Comparison of ENCODE assay signal across 13 cellular contexts in the genomic region with DNA sequence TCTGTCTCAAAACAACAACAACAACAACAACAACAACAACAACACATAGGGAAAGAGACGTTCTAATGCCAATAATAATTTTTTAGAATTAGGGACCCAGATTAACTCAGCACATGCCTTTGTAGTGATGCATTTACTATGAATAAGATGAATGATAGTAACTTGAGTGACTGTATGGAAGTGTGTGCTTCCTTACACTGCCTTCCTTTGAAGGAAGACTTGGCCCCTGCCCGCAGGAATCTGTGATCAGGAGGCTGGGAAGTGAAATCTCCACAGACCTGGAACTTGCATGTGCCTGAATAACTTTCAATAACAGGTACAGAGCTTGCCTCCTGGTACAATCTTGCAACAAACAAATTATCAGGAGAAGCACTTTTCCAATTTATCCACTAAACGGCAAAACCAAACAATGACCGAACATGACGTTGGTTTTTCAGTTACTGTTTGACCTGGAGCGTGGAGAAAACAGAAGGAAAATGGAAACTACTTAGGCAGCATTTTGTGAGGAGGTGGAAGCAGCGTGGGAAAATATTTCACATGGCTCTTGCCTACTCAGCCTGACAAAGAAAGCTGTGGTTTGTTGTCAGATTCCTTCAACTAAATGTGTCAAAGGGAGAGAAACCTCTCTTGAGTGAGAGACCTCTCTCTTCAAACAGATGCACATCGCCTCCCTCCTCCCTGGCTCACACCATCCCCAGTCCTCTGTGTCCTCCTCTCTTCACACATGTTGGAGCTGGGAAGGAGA. TPM values are rescaled to one million over a fixed set of nuclear protein-coding genes. Genes with fewer than 3 reads are reported as not detected.
DNase-seq lines count a peak whose midpoint lies in the region; ATAC-seq, FAIRE-seq and TF ChIP-seq lines count a peak whose summit lies in the region.
"Had no signal": no experiment of that assay in that cellular context is flagged by ENCODE, and none has a peak within 500 bp of the region (broad histone marks: within the 10 kb centered on the region; RNA-seq: fewer than 3 reads in every experiment).

No MANE protein-coding gene starts in this region.

- H2BK15ac ChIP-seq in H1 (ENCODE audit: low read length) = no peak overlapping the region

- no peaks in the 10 kb centered on the region for H3K23me2 ChIP-seq in H1 (ENCODE audit: low read depth, low read length)

- H3K4ac ChIP-seq in H1 (replicated peaks; ENCODE audit: insufficient read length, low read depth, low read length) = no peak overlapping the region

- no peak overlapping the region for H4K8ac ChIP-seq in H1 (ENCODE audit: extremely low read depth, insufficient read depth, low read length)

- no peak overlapping the region for H4K91ac ChIP-seq in H1 (replicated peaks; ENCODE audit: insufficient read length, low read length)

- TF ChIP-seq RAD21 in H1 (IDR thresholded peaks at IDR 0.05 in 1 of 2, conservative IDR thresholded peaks at IDR 0.05 in 1 of 2; ENCODE audit: low read depth in 2 of 2, low read length in 2 of 2) = no peak

- H3K4me3 ChIP-seq in Panc1 (ENCODE audit: low read depth in 2 of 2, low read length in 2 of 2) = no peak overlapping the region
- no peak overlapping the region for H3K4me3 ChIP-seq in H1 (ENCODE audit: extremely low read depth in 1 of 4, insufficient read depth in 2 of 4, low read depth in 3 of 4, low read length in 4 of 4)
- H3K4me3 ChIP-seq in tibial nerve = no peak overlapping the region

- H4K5ac ChIP-seq in H1 (ENCODE audit: insufficient read length, low read depth, low read length) = no peak overlapping the region

- H3K23ac ChIP-seq in H1 (ENCODE audit: insufficient read length) = no peak overlapping the region

- H3K9me3 ChIP-seq in Panc1 (ENCODE audit: control insufficient read depth, insufficient read depth, low read depth, low read length) (no peaks in the 10 kb centered on the region), H1 (ENCODE audit: insufficient read depth in 2 of 2, low read depth in 1 of 2, low read length in 1 of 2) (peaks cover 9 to 15% of the 10 kb centered on the region in 2 experiments), tibial nerve (peaks cover 0 to 13% (median 0%) of the 10 kb centered on the region in 4 donors)

- CTCF ChIA-PET in Panc1 (lab: Charles Lee) (no interaction called here), H1 (lab: Charles Lee; ENCODE audit: partially characterized antibody) (interaction anchor here (0.6 to 1.3 kb wide), 5 partner anchors 8 to 205 kb away, joined by 3 to 4 read pairs (median 3); no protein-coding TSS in a partner anchor)

- BruUV-seq in Panc1 (replicated peaks; lab: Mats Ljungman, UMichigan) = no TSS peak

- in situ Hi-C loops in Panc1 (cut with HindIII; ENCODE audit: low pct_unique_long_range_greater_than_20kb, low sequenced_read_pairs) = no loop called here

- no peak overlapping the region; the same call in 1 of the 2 replicates for H3K27ac ChIP-seq in Panc1 (ENCODE audit: low read length)
- no peak overlapping the region for H3K27ac ChIP-seq in H1 (ENCODE audit: low read depth, low read length)
- H3K27ac ChIP-seq in tibial nerve = peak overlapping the region in 2 of 4 donors; percentile 11 to 52

- 0 out of 2 replicates have a peak overlapping the region, but pooled peaks have one; percentile 63 for H2AFZ ChIP-seq in H1 (ENCODE audit: low read length)

- no peak overlapping the region for H2AK5ac ChIP-seq in H1 (ENCODE audit: low read depth, low read length)

- TF ChIP-seq POLR2A in H1 (IDR thresholded peaks at IDR 0.05; ENCODE audit: control extremely low read depth in 1 of 2, low read depth in 2 of 2, low read length in 2 of 2) = no peak
- no peak for TF ChIP-seq POLR2A in GM12892 (IDR thresholded peaks at IDR 0.05; ENCODE audit: low read depth, low read length)
- TF ChIP-seq POLR2A in tibial nerve (IDR thresholded peaks at IDR 0.05) = no peak

- H3K4me2 ChIP-seq in H1 (ENCODE audit: insufficient read depth in 1 of 2, low read depth in 2 of 2, low read length in 2 of 2) = no peak overlapping the region

- intact Hi-C loops in Panc1 (cut with micrococcal nuclease; ENCODE audit: unreplicated experiment) = no loop called here

- H2BK120ac ChIP-seq in H1 (replicated peaks; ENCODE audit: low read depth, low read length) = no peak overlapping the region

- 92% methylated on average over 8 of the region's 8 CpGs; no CpG with 5 or more reads in 1 of the 2 experiments for WGBS in H1 (ENCODE audit: extremely low coverage in 1 of 2, insufficient coverage in 1 of 2, insufficient read length in 1 of 2, insufficient replicate concordance in 2 of 2, low coverage in 1 of 2, low lambda C conversion rate in 2 of 2, missing lambda C conversion rate in 1 of 2), 2 experiments
- WGBS in tibial nerve, 2 donors = 41 to 49% methylated on average over 8 of the region's 8 CpGs

- FAIRE-seq in H1 (lab: Jason Lieb, UNC) = no peak
- FAIRE-seq in urothelium cell line (lab: Jason Lieb, UNC) = no peak
- FAIRE-seq in GM12892 (lab: Jason Lieb, UNC) = no peak
- FAIRE-seq: colon, islet of Langerhans had no signal

- no peak overlapping the region for H2BK12ac ChIP-seq in H1 (ENCODE audit: low read depth, low read length)

- peak; percentile 53; the same call in 1 of the 2 replicates for ATAC-seq in Panc1
- ATAC-seq: naive thymus-derived CD4-positive, alpha-beta T cell; WTC11 had no signal

- H3K9ac ChIP-seq in H1 (replicated peaks in 1 of 4; ENCODE audit: extremely low read depth in 1 of 4, low read depth in 3 of 4, low read length in 3 of 4) = no peak overlapping the region

- H3K27me3 ChIP-seq in Panc1 (ENCODE audit: control insufficient read depth, insufficient read depth, low read length) = no peaks in the 10 kb centered on the region
- H3K27me3 ChIP-seq in H1 (replicated peaks in 1 of 4; ENCODE audit: control insufficient read depth in 3 of 4, extremely low read depth in 1 of 4, insufficient read depth in 3 of 4, low read length in 3 of 4) = no peaks in the 10 kb centered on the region
- H3K27me3 ChIP-seq in tibial nerve = no peaks in the 10 kb centered on the region

- H3K18ac ChIP-seq in H1 (ENCODE audit: extremely low read depth, low read length) = no peak overlapping the region

- no peak overlapping the region for H2BK5ac ChIP-seq in H1 (ENCODE audit: low read depth, low read length)

- no peak for TF ChIP-seq CTCF in Panc1 (IDR thresholded peaks at IDR 0.05)
- TF ChIP-seq CTCF in H1 (IDR thresholded peaks at IDR 0.05; ENCODE audit: control extremely low read depth in 1 of 3, insufficient read depth in 1 of 3, low read depth in 1 of 3, low read length in 3 of 3) = no peak
- no peak for TF ChIP-seq CTCF in tibial nerve (IDR thresholded peaks at IDR 0.05)

- no peaks in the 10 kb centered on the region for H4K20me1 ChIP-seq in H1 (replicated peaks in 1 of 2; ENCODE audit: control insufficient read depth in 1 of 2, insufficient read depth in 2 of 2, low read length in 2 of 2)

- H2BK20ac ChIP-seq in H1 (ENCODE audit: low read length) = no peak overlapping the region

- no peaks in the 10 kb centered on the region for H3K79me1 ChIP-seq in H1 (ENCODE audit: low read depth, low read length)

- POLR2A ChIA-PET in Panc1 (lab: Charles Lee) (interaction anchor here (0.9 kb wide), 1 partner anchor 24 kb away, joined by 3 read pairs; no protein-coding TSS in a partner anchor), H1 (lab: Charles Lee; ENCODE audit: partially characterized antibody) (no interaction called here)

- DNase-seq in Panc1 (ENCODE audit: low read depth, low spot score) (no peak), H1 (ENCODE audit: low read depth in 1 of 2, low spot score in 2 of 2) (no peak), lung microvascular endothelial cell (ENCODE audit: low read depth in 2 of 2) (peak; percentile 45 to 73), urothelium cell line (ENCODE audit: low spot score) (peak; percentile 55), NCI-H146 (lab: John Stamatoyannopoulos, UW) (no peak), GM12892 (ENCODE audit: insufficient read length) (no peak), tibial nerve (ENCODE audit: low spot score in 2 of 2) (no peak)
- DNase-seq: CD8-positive, alpha-beta memory T cell; naive thymus-derived CD4-positive, alpha-beta T cell; NCI-H2171 had no signal

- H3K4me1 ChIP-seq in Panc1 (ENCODE audit: control insufficient read depth, insufficient read depth, low read length) = no peaks in the 10 kb centered on the region; the same call in 1 of the 2 replicates
- peaks cover 0 to 3% (median 1%) of the 10 kb centered on the region in 4 experiments; a peak in 2 of 7 replicates for H3K4me1 ChIP-seq in H1 (replicated peaks in 1 of 4; ENCODE audit: control insufficient read depth in 3 of 4, insufficient read depth in 4 of 4, low read length in 3 of 4)
- H3K4me1 ChIP-seq in tibial nerve = peaks cover 0 to 19% (median 0%) of the 10 kb centered on the region in 4 donors

- H3K79me2 ChIP-seq in H1 (ENCODE audit: control insufficient read depth in 1 of 2, insufficient read depth in 2 of 2, low read length in 2 of 2) = no peaks in the 10 kb centered on the region

- no peak overlapping the region for H3K56ac ChIP-seq in H1 (replicated peaks; ENCODE audit: insufficient read length, low read depth, low read length)

- H3K36me3 ChIP-seq in Panc1 (ENCODE audit: control insufficient read depth, insufficient read depth, low read length) (no peaks in the 10 kb centered on the region), H1 (ENCODE audit: control insufficient read depth in 2 of 4, insufficient read depth in 4 of 4, low read length in 3 of 4) (no peaks in the 10 kb centered on the region), tibial nerve (no peaks in the 10 kb centered on the region)

- TF ChIP-seq EP300 in H1 (IDR thresholded peaks at IDR 0.05; ENCODE audit: borderline replicate concordance in 1 of 2, low read depth in 2 of 2, low read length in 2 of 2) (no peak), tibial nerve (IDR thresholded peaks at IDR 0.05) (peak in 1 of 2 donors; percentile 20)

- H3K14ac ChIP-seq in H1 (ENCODE audit: insufficient read length) = no peak overlapping the region

TF ChIP-seq in H1, 55 proteins besides CTCF, POLR2A, EP300 and RAD21 (continues in another document):
- TF ChIP-seq CTBP2 (IDR thresholded peaks at IDR 0.05; ENCODE audit: borderline replicate concordance, insufficient read depth, insufficient read length, low read length) = no peak
- no peak for TF ChIP-seq RNF2 (IDR thresholded peaks at IDR 0.05; ENCODE audit: borderline replicate concordance, low read depth, low read length, missing control alignments, poor library complexity, severe bottlenecking)

RNA-seq across cellular contexts. Expression of gene ABCA4, which starts 10.1 kb away (rescaled TPM):
- total RNA-seq in Panc1 (2021; ENCODE audit: unreplicated experiment) (1.5 TPM), lung microvascular endothelial cell (60.8 and 487 TPM in 2 replicates), tibial nerve (under 1 TPM in 2 of 4 donors, not detected in 2; 0.20 to 0.21 TPM)
- 3.2 TPM for polyA plus RNA-seq in Panc1 (2012; ENCODE audit: insufficient read length)
- not detected in 2 replicates for total RNA-seq in H1 (2021; fragmentation: NEBNext Ultra II Directional; extraction: Animal tissue kit (Norgen Biotek cat#: 25700))
- 0.06 TPM in 2 replicates for polyA plus RNA-seq in H1 (2011; rRNA removed)
- 0.06 TPM for polyA plus RNA-seq in H1 (2011; cell fraction: cytosol; rRNA removed)
- 0.50 TPM for polyA plus RNA-seq in H1 (2011; cell fraction: nucleus; rRNA removed)
- polyA plus RNA-seq in H1 (2012, experiment 1 of 2) = 0.12 to 0.62 TPM (median 0.24 TPM) in 4 replicates
- not detected for polyA plus RNA-seq in H1 (2012, experiment 2 of 2)
- polyA plus RNA-seq in H1 (2013, experiment 1 of 2) = 0.06 TPM
- polyA plus RNA-seq in H1 (2013, experiment 2 of 2) = 0.07 TPM
- polyA minus RNA-seq in H1 (2011; rRNA and poly(A)+ RNA removed) = 0.02 and 0.03 TPM in 2 replicates
- not detected for polyA minus RNA-seq in H1 (2011; cell fraction: cytosol; rRNA and poly(A)+ RNA removed)
- not detected for polyA minus RNA-seq in H1 (2011; cell fraction: nucleus; rRNA and poly(A)+ RNA removed)
- 0.55 TPM for polyA plus RNA-seq in GM12892 (2012; ENCODE audit: missing spikeins)
- total RNA-seq: CD8-positive, alpha-beta memory T cell; naive thymus-derived CD4-positive, alpha-beta T cell had no signal
- polyA plus RNA-seq: CD8-positive, alpha-beta memory T cell; naive thymus-derived CD4-positive, alpha-beta T cell had no signal

Comparison
In these comparisons a context has a peak if more than half of its experiments do, and no peak if none do; other contexts are left out.
1. DNase-seq: peak in lung microvascular endothelial cell (2 of 2) and urothelium cell line (single experiment); none in Panc1 (single experiment), H1 (0 of 2), NCI-H146 (single experiment), GM12892 (single experiment) and tibial nerve (0 of 2).
2. RNA of gene ABCA4, which starts 10.1 kb away (total RNA-seq): 60.8 to 487 TPM in lung microvascular endothelial cell; 1.5 TPM in Panc1 (single experiment), 0.20 to 0.21 TPM in tibial nerve and not detected in H1; every median in the first group is over 10 times any median in the second.